11 cellular contexts compared by ENCODE assay signal in genomic region chr11:64260147-64260708, GRCh38.
A peak's percentile ranks its signal among the peaks of the same experiment; 100 is the strongest.
DNase-seq lines count a peak whose midpoint lies in the region; ATAC-seq lines count a peak whose summit lies in the region.
"Had no signal": no experiment of that assay in that cellular context is flagged by ENCODE, and none has a peak within 500 bp of the region (broad histone marks: within the 10 kb centered on the region; RNA-seq: fewer than 3 reads in every experiment).

No MANE protein-coding gene starts in this region.

- ATAC-seq in stimulated activated naive CD8-positive, alpha-beta T cell treated with anti-CD3 and anti-CD28 coated beads, Interleukin-15, Interleukin-2, amounts not matched to agents 100 U/mL and 50 U/mL, for 24 hours, result no peak
- no peak for ATAC-seq in HG02642 (IDR thresholded peaks at IDR 0.05; ENCODE audit: poor library complexity, unreplicated experiment)
- ATAC-seq: HCT116 had no signal

- H3K4me3 Mint-ChIP-seq in stimulated activated naive CD8-positive, alpha-beta T cell treated with anti-CD3 and anti-CD28 coated beads, Interleukin-15, Interleukin-2, amounts not matched to agents 100 ng/mL and 50 ng/mL, for 24 hours, result no peak overlapping the region
- H3K4me3 Mint-ChIP-seq: effector memory CD8-positive, alpha-beta T cell had no signal

- no peak for DNase-seq in stimulated activated naive CD8-positive, alpha-beta T cell treated with anti-CD3 and anti-CD28 coated beads, Interleukin-15, Interleukin-2, amounts not matched to agents 100 U/mL and 50 U/mL, for 24 hours
- DNase-seq in iPS-NIHi7 (ENCODE audit: extremely low spot score), result no peak
- DNase-seq: effector memory CD8-positive, alpha-beta T cell; left ventricle myocardium inferior; NCI-H1048; NCI-H774; Peyer's patch had no signal

- peaks cover 13% of the 10 kb centered on the region for H3K4me1 Mint-ChIP-seq in stimulated activated naive CD8-positive, alpha-beta T cell treated with anti-CD3 and anti-CD28 coated beads, Interleukin-15, Interleukin-2, amounts not matched to agents 100 ng/mL and 50 ng/mL, for 24 hours (ENCODE audit: low read depth)

- no peaks in the 10 kb centered on the region for H3K27me3 Mint-ChIP-seq in stimulated activated naive CD8-positive, alpha-beta T cell treated with anti-CD3 and anti-CD28 coated beads, Interleukin-15, Interleukin-2, amounts not matched to agents 100 ng/mL and 50 ng/mL, for 24 hours
- H3K27me3 Mint-ChIP-seq: effector memory CD8-positive, alpha-beta T cell; IgD-negative memory B cell had no signal

- peaks cover 16% of the 10 kb centered on the region for H3K36me3 Mint-ChIP-seq in stimulated activated naive CD8-positive, alpha-beta T cell treated with anti-CD3 and anti-CD28 coated beads, Interleukin-15, Interleukin-2, amounts not matched to agents 100 ng/mL and 50 ng/mL, for 24 hours (ENCODE audit: low read depth)

- no peaks in the 10 kb centered on the region for H3K9me3 Mint-ChIP-seq in stimulated activated naive CD8-positive, alpha-beta T cell treated with anti-CD3 and anti-CD28 coated beads, Interleukin-15, Interleukin-2, amounts not matched to agents 100 ng/mL and 50 ng/mL, for 24 hours
- H3K9me3 Mint-ChIP-seq: effector memory CD8-positive, alpha-beta T cell; IgD-negative memory B cell had no signal

- H3K27ac Mint-ChIP-seq in stimulated activated naive CD8-positive, alpha-beta T cell treated with anti-CD3 and anti-CD28 coated beads, Interleukin-15, Interleukin-2, amounts not matched to agents 100 ng/mL and 50 ng/mL, for 24 hours, result peak overlapping the region; percentile 38
